Comparison of ENCODE assay signal across 14 cellular contexts in the genomic region with DNA sequence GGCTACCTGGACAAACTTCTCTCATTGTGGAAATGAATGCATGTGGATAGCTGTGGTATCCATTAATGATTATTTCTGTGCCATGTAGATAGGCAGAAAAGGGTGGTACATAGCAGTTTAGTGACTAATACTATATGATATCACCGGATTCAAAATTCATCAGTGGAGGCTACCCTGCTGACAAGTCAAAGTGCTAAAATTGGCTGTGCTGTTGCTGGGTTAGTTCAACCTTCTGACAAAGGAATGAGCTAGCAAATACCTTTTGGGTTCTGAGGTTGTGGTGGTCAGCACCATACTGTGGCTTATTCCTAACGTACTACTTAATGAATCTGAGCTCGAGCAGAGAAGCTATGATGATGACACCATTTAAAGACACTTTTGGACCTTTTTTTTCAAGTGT.
"Had no signal": no experiment of that assay in that cellular context is flagged by ENCODE, and none has a peak within 500 bp of the region (broad histone marks: within the 10 kb centered on the region; RNA-seq: fewer than 3 reads in every experiment).

No MANE protein-coding gene starts in this region.

- H3K27me3 ChIP-seq: breast epithelium, pancreas had no signal

- FAIRE-seq: pancreas had no signal

- H3K4me3 ChIP-seq: breast epithelium, lower lobe of right lung, pancreas, thoracic aorta had no signal

- DNase-seq: activated CD4-positive, alpha-beta T cell treated with anti-CD3 and anti-CD28 coated beads, Interleukin-2, amount 10 ng/mL, durations not matched to agents 7 days and 5 days; activated CD8-positive, alpha-beta memory T cell treated with anti-CD3 and anti-CD28 coated beads for 24 hours; activated gamma-delta T cell treated with Interleukin-2 at 50 U/mL for 16 hours; amniotic stem cell; hippocampal formation; lower lobe of right lung; midbrain; naive B cell; pancreas; stimulated activated CD4-positive, alpha-beta T cell treated with anti-CD3 and anti-CD28 coated beads, Interleukin-12 subunit alpha, Interleukin-12 subunit beta, amount 100 ng/mL, for 4 hours; SW 1271 had no signal

- ATAC-seq: lower lobe of right lung; pancreas; stimulated activated effector memory CD8-positive, alpha-beta T cell treated with anti-CD3 and anti-CD28 coated beads, Interleukin-12 subunit alpha, Interleukin-12 subunit beta, amount 100 ng/mL, for 72 hours had no signal

- H3K36me3 ChIP-seq: breast epithelium, lower lobe of right lung, pancreas, thoracic aorta had no signal
